16 cellular contexts compared by ENCODE assay signal in the genomic region with DNA sequence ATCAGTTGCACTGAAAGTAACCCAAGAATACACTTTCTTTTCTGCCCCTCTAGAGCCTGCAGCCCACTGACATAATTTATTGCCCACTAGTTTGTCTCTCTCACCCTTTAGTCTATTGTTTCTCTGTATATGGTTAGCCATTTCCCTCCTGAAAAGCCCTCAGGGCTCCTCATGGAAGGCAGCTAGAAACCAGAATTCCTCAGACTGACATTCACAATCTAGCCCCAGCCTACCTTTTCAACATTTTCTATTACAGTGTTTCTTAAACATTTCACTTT.
"Had no signal": no experiment of that assay in that cellular context is flagged by ENCODE, and none has a peak within 500 bp of the region (broad histone marks: within the 10 kb centered on the region; RNA-seq: fewer than 3 reads in every experiment).

No MANE protein-coding gene starts in this region.

- H3K4me3 Mint-ChIP-seq: activated CD4-positive, alpha-beta T cell treated with anti-CD3 and anti-CD28 coated beads, Interleukin-2, amount 10 ng/mL, durations not matched to agents 24 days and 14 days; activated T-cell treated with anti-CD3 and anti-CD28 coated beads, Interleukin-2, amount 50 U/mL, for 72 hours; immature natural killer cell had no signal

- H3K4me1 ChIP-seq: lower lobe of right lung, pancreas had no signal

- ATAC-seq: activated naive CD4-positive, alpha-beta T cell treated with anti-CD3 and anti-CD28 coated beads, Interleukin-2, amount 50 U/mL, for 72 hours; activated T-cell treated with anti-CD3 and anti-CD28 coated beads, Interleukin-2, amount 50 U/mL, for 72 hours; lower lobe of right lung; pancreas had no signal

- H3K4me3 ChIP-seq: lower lobe of right lung, pancreas, thoracic aorta had no signal

- H3K27me3 ChIP-seq: brain microvascular endothelial cell, pancreas had no signal

- H3K36me3 ChIP-seq: brain microvascular endothelial cell, lower lobe of right lung, pancreas, thoracic aorta had no signal

- H3K36me3 Mint-ChIP-seq: activated naive CD4-positive, alpha-beta T cell treated with anti-CD3 and anti-CD28 coated beads, Interleukin-2, amount 50 U/mL, for 72 hours; immature natural killer cell had no signal

- H3K27ac Mint-ChIP-seq: activated CD4-positive, alpha-beta T cell treated with anti-CD3 and anti-CD28 coated beads, Interleukin-2, amount 10 ng/mL, durations not matched to agents 24 days and 14 days; activated naive CD4-positive, alpha-beta T cell treated with anti-CD3 and anti-CD28 coated beads, Interleukin-2, amount 50 U/mL, for 72 hours; activated T-cell treated with anti-CD3 and anti-CD28 coated beads, Interleukin-2, amount 50 U/mL, for 72 hours; immature natural killer cell had no signal

- H3K9me3 Mint-ChIP-seq: activated CD4-positive, alpha-beta T cell treated with anti-CD3 and anti-CD28 coated beads, Interleukin-2, amount 10 ng/mL, durations not matched to agents 24 days and 14 days; activated naive CD4-positive, alpha-beta T cell treated with anti-CD3 and anti-CD28 coated beads, Interleukin-2, amount 50 U/mL, for 72 hours; activated T-cell treated with anti-CD3 and anti-CD28 coated beads, Interleukin-2, amount 50 U/mL, for 72 hours; immature natural killer cell had no signal

- H3K27ac ChIP-seq: brain microvascular endothelial cell, lower lobe of right lung, pancreas, thoracic aorta had no signal

- H3K9me3 ChIP-seq: lower lobe of right lung, pancreas, thoracic aorta had no signal

- DNase-seq: activated CD4-positive, alpha-beta T cell treated with anti-CD3 and anti-CD28 coated beads, Interleukin-2, amount 10 ng/mL, durations not matched to agents 24 days and 14 days; activated CD4-positive, CD25-positive, alpha-beta regulatory T cell; activated CD8-positive, alpha-beta memory T cell treated with anti-CD3 and anti-CD28 coated beads, Interleukin-2, amount 50 U/mL, for 48 hours; activated gamma-delta T cell; activated T-cell treated with anti-CD3 and anti-CD28 coated beads, Interleukin-2, amount 50 U/mL, for 72 hours; brain microvascular endothelial cell; effector CD8-positive, alpha-beta T cell; foreskin fibroblast; head of caudate nucleus; immature natural killer cell; lower lobe of right lung; pancreas; stimulated activated CD4-positive, alpha-beta T cell treated with anti-CD3 and anti-CD28 coated beads, Interleukin-12 subunit alpha, Interleukin-12 subunit beta, amount 100 ng/mL, for 4 hours; stimulated activated CD4-positive, alpha-beta T cell treated with anti-CD3 and anti-CD28 coated beads, Interleukin-2, amount 100 ng/mL, for 24 hours had no signal
